29 cellular contexts compared by ENCODE assay signal in the genomic region with DNA sequence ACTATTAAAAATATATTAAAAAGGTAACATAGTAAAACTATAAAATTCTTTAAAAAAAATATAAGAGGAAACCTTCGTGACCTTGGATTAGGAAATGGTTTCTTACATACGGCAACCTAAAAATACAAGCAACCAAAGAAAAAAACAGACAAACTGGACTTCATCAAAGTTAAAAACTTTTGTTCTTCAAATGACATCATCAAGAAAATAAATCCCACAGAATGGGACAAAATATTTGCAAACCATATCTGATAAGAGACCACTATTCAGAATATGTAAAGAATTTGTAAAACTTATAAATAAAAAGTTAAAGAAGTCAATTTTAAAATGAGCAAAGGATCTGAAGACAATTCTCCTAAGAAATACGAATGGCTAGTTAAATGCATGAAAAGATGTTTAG.
"Had no signal": no experiment of that assay in that cellular context is flagged by ENCODE, and none has a peak within 500 bp of the region (broad histone marks: within the 10 kb centered on the region; RNA-seq: fewer than 3 reads in every experiment).

No MANE protein-coding gene starts in this region.

- H3K27ac Mint-ChIP-seq: activated B cell treated with CpG ODN at 0.5 μM for 24 hours; activated CD4-positive, alpha-beta memory T cell treated with anti-CD3 and anti-CD28 coated beads for 36 hours; activated naive CD8-positive, alpha-beta T cell; activated T-helper 17 cell treated with anti-CD3 and anti-CD28 coated beads, Interleukin-2, amount 50 U/mL, for 72 hours; T-helper 17 cell; T-helper 2 cell treated with Interferon-gamma antibody and Interleukin-4, amounts not matched to agents 5 μg/mL and 100 μg/mL, for 36 hours had no signal

- H3K27me3 Mint-ChIP-seq: activated B cell treated with CpG ODN at 0.5 μM for 24 hours; activated CD4-positive, alpha-beta memory T cell treated with anti-CD3 and anti-CD28 coated beads for 36 hours; activated naive CD8-positive, alpha-beta T cell; activated T-helper 17 cell treated with anti-CD3 and anti-CD28 coated beads, Interleukin-2, amount 50 U/mL, for 72 hours; T-helper 17 cell had no signal

- H3K9me3 ChIP-seq: body of pancreas, colonic mucosa, esophagus squamous epithelium had no signal

- FAIRE-seq: endothelial cell of umbilical vein had no signal

- H3K36me3 ChIP-seq: colonic mucosa, esophagus squamous epithelium, WERI-Rb-1 had no signal

- H3K4me3 Mint-ChIP-seq: activated B cell treated with CpG ODN at 0.5 μM for 24 hours; activated CD4-positive, alpha-beta memory T cell treated with anti-CD3 and anti-CD28 coated beads for 36 hours; activated naive CD8-positive, alpha-beta T cell; activated T-cell treated with anti-CD3 and anti-CD28 coated beads, Interleukin-2, amount 50 U/mL, for 4 hours; activated T-helper 17 cell treated with anti-CD3 and anti-CD28 coated beads, Interleukin-2, amount 50 U/mL, for 72 hours; T-helper 17 cell; T-helper 2 cell treated with Interferon-gamma antibody and Interleukin-4, amounts not matched to agents 5 μg/mL and 100 μg/mL, for 36 hours had no signal

- H3K9me3 Mint-ChIP-seq: activated B cell treated with CpG ODN at 0.5 μM for 24 hours; activated CD4-positive, alpha-beta memory T cell treated with anti-CD3 and anti-CD28 coated beads for 36 hours; activated T-cell treated with anti-CD3 and anti-CD28 coated beads, Interleukin-2, amount 50 U/mL, for 4 hours; activated T-helper 17 cell treated with anti-CD3 and anti-CD28 coated beads, Interleukin-2, amount 50 U/mL, for 72 hours; T-helper 2 cell treated with Interferon-gamma antibody and Interleukin-4, amounts not matched to agents 5 μg/mL and 100 μg/mL, for 36 hours had no signal

- DNase-seq: activated B cell treated with CpG ODN at 0.5 μM for 24 hours; activated CD4-positive, alpha-beta memory T cell treated with anti-CD3 and anti-CD28 coated beads for 36 hours; activated CD4-positive, alpha-beta T cell treated with anti-CD3 and anti-CD28 coated beads for 48 hours; activated CD8-positive, alpha-beta memory T cell treated with anti-CD3 and anti-CD28 coated beads, Interleukin-2, amount 50 U/mL, for 48 hours; activated effector memory CD4-positive, alpha-beta T cell treated with Interleukin-2 at 50 U/mL for 16 hours; activated gamma-delta T cell treated with Interleukin-2 at 50 U/mL for 16 hours; activated naive CD4-positive, alpha-beta T cell treated with anti-CD3 and anti-CD28 coated beads, Interleukin-2, amount 50 U/mL, for 16 hours; activated naive CD4-positive, alpha-beta T cell treated with Interleukin-2 at 50 U/mL for 16 hours; activated T-cell treated with anti-CD3 and anti-CD28 coated beads for 4 hours; activated T-cell treated with anti-CD3 and anti-CD28 coated beads, Interleukin-2, amount 50 U/mL, for 4 hours; amniotic stem cell; anterior cingulate cortex; body of pancreas; caudate nucleus; colonic mucosa; effector CD8-positive, alpha-beta T cell; esophagus squamous epithelium; foreskin fibroblast; head of caudate nucleus; T-helper 1 cell; T-helper 17 cell; T1000; WERI-Rb-1 had no signal

- H3K27ac ChIP-seq: body of pancreas, colonic mucosa, epithelial cell of prostate, esophagus squamous epithelium, WERI-Rb-1 had no signal

- ATAC-seq: activated CD4-positive, CD25-positive, alpha-beta regulatory T cell treated with anti-CD3 and anti-CD28 coated beads, Interleukin-2, amount 50 U/mL, for 24 hours; activated T-cell treated with anti-CD3 and anti-CD28 coated beads, Interleukin-2, amount 50 U/mL, for 4 hours; activated T-helper 17 cell treated with anti-CD3 and anti-CD28 coated beads, Interleukin-2, amount 50 U/mL, for 72 hours; body of pancreas; T-helper 17 cell had no signal

- H3K4me1 ChIP-seq: body of pancreas, colonic mucosa, esophagus squamous epithelium had no signal

- H3K36me3 Mint-ChIP-seq: activated CD4-positive, alpha-beta memory T cell treated with anti-CD3 and anti-CD28 coated beads for 36 hours had no signal

- H3K4me3 ChIP-seq: body of pancreas, colonic mucosa, esophagus squamous epithelium had no signal

- H3K27me3 ChIP-seq: body of pancreas, colonic mucosa, esophagus squamous epithelium had no signal
